ENCODE assay signal across 7 cellular contexts in the genomic region with DNA sequence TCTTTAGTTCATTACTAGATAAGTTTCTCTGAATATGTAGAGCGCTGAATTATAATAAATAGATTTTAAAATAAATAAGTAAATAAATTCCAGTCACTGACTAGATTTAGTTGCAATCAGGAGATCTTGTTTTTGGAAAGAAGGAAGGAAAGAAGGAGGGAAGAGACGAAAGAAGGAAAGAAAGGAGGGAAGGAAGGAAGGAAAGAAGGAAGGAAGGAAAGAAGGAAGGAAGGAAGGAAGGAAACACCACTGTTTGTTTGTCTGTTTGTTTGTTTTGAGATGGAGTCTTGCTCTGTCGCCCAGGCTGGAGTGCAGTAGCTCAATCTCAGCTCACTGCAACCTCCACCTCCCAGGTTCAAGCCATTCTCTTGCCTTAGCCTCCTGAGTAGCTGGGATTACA. TPM values are rescaled to one million over a fixed set of nuclear protein-coding genes. Genes with fewer than 3 reads are reported as not detected.
"Had no signal": no experiment of that assay in that cellular context is flagged by ENCODE, and none has a peak within 500 bp of the region (broad histone marks: within the 10 kb centered on the region; RNA-seq: fewer than 3 reads in every experiment).

No MANE protein-coding gene starts in this region.

RNA-seq across cellular contexts. Expression of a gene that starts 51.7 kb away (rescaled TPM):
- total RNA-seq: GM23248, GM23338, H1, H4, H7, H9, HFFc6 had no signal
